Comparison of ENCODE assay signal across 8 cellular contexts in the genomic region with DNA sequence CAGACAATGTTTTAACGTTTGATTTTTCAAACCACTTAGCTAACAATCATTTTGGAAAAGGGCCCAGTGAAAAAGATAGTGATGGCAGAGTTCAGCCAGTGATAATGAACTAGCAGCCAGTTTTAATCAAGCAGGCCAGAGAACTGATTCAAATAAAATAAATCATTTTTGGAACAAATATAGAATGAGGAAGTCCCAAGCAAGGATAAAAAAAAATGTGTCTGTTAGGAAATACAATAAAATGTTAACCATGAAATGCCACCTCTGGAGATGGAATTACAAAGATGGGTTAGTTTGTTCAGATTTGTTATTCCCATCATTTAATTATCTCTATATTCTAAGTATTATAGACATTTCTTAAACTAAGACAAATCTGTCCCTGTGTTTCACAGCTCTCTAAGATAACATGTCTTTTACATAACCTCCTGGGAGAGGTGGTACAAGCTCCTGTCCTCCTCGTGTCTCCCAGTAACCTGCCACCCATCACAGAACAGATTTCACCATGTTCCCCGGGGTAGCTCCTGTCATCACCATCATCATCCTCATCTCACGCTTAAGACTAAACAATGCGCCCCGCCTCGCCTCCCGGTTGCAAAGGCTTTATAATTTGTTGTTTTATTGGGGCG. TPM values are rescaled to one million over a fixed set of nuclear protein-coding genes. Genes with fewer than 3 reads are reported as not detected.
DNase-seq lines count a peak whose midpoint lies in the region; ATAC-seq and TF ChIP-seq lines count a peak whose summit lies in the region.

No MANE protein-coding gene starts in this region.

- peaks cover 0 to 10% (median 5%) of the 10 kb centered on the region in 5 donors for H3K36me3 Mint-ChIP-seq in naive thymus-derived CD4-positive, alpha-beta T cell

- H2AFZ ChIP-seq in PC-9, result peak overlapping the region; percentile 100

- H3K9me3 ChIP-seq in PC-9 (ENCODE audit: insufficient read depth, low read depth), result no peaks in the 10 kb centered on the region
- H3K9me3 ChIP-seq in ectodermal cell (ENCODE audit: control insufficient read depth, low read length), result no peaks in the 10 kb centered on the region
- no peaks in the 10 kb centered on the region for H3K9me3 ChIP-seq in naive thymus-derived CD4-positive, alpha-beta T cell (ENCODE audit: control insufficient read depth in 2 of 3, low read length in 3 of 3)

- peaks cover 46% of the 10 kb centered on the region for H3K79me2 ChIP-seq in PC-9 (ENCODE audit: low read depth)

- CTCF ChIA-PET in PC-9 (lab: Charles Lee), result interaction anchor here (0.6 to 1.3 kb wide), 2 partner anchors 113 to 282 kb away, joined by 7 to 10 read pairs; no protein-coding TSS in a partner anchor
- CTCF ChIA-PET in naive thymus-derived CD4-positive, alpha-beta T cell (lab: Charles Lee), result interaction anchor here (0.9 to 2.2 kb wide), 4 partner anchors 26 to 57 kb away, joined by 3 to 13 read pairs (median 4); no protein-coding TSS in a partner anchor

- peaks cover 50 to 70% (median 61%) of the 10 kb centered on the region in 7 donors for H3K4me1 Mint-ChIP-seq in naive thymus-derived CD4-positive, alpha-beta T cell

- H4K20me1 ChIP-seq in PC-9 (ENCODE audit: insufficient read depth), result peaks cover 5% of the 10 kb centered on the region; the same call in 1 of the 2 replicates

- peak overlapping the region; percentile 88 for H3K4me3 ChIP-seq in AG09309 (ENCODE audit: control insufficient read depth, low read depth, low read length)
- H3K4me3 ChIP-seq in PC-9, result peak overlapping the region; percentile 90
- peak overlapping the region; percentile 65 for H3K4me3 ChIP-seq in ectodermal cell (ENCODE audit: insufficient read depth, low read depth, low read length)
- peak overlapping the region; percentile 68 for H3K4me3 ChIP-seq in naive thymus-derived CD4-positive, alpha-beta T cell (ENCODE audit: low read length)

- peak overlapping the region; percentile 90 to 98 (median 95) for H3K27ac Mint-ChIP-seq in naive thymus-derived CD4-positive, alpha-beta T cell

- H3K9me2 ChIP-seq in PC-9 (ENCODE audit: insufficient read depth), result no peaks in the 10 kb centered on the region

- H3K27ac ChIP-seq in PC-9 (no peak overlapping the region), ectodermal cell (ENCODE audit: insufficient read depth, low read depth, low read length, poor library complexity, severe bottlenecking) (no peak overlapping the region)
- peak overlapping the region; percentile 99 for H3K27ac ChIP-seq in naive thymus-derived CD4-positive, alpha-beta T cell (ENCODE audit: low read depth, low read length)

- peak overlapping the region; percentile 85 for H3K4me2 ChIP-seq in PC-9

- POLR2A ChIA-PET in PC-9 (lab: Charles Lee; ENCODE audit: unreplicated experiment), result interaction anchor here (0.5 to 0.6 kb wide), 3 partner anchors 12 to 260 kb away, joined by 3 to 12 read pairs (median 4); no protein-coding TSS in a partner anchor
- POLR2A ChIA-PET in naive thymus-derived CD4-positive, alpha-beta T cell (lab: Charles Lee), result interaction anchor here (0.6 to 2.0 kb wide), 18 partner anchors 10 to 223 kb away, joined by 3 to 12 read pairs (median 4); no protein-coding TSS in a partner anchor

- H3K36me3 ChIP-seq in PC-9 (ENCODE audit: low read depth) (no peaks in the 10 kb centered on the region), ectodermal cell (ENCODE audit: control insufficient read depth, insufficient read depth, low read length) (no peaks in the 10 kb centered on the region)
- H3K36me3 ChIP-seq in naive thymus-derived CD4-positive, alpha-beta T cell (ENCODE audit: control insufficient read depth in 2 of 3, insufficient read depth in 3 of 3, low read length in 3 of 3), result peaks cover 0 to 8% (median 0%) of the 10 kb centered on the region in 3 experiments

- intact Hi-C loops in PC-9 (cut with micrococcal nuclease; ENCODE audit: unreplicated experiment), result loop anchor here (1.0 kb wide), 1 partner anchor 59 kb away; no protein-coding TSS in a partner anchor
- intact Hi-C loops in naive thymus-derived CD4-positive, alpha-beta T cell (cut with micrococcal nuclease), result loop anchor here (1.0 to 10.0 kb wide), 10 partner anchors 14 to 328 kb away; a partner anchor contains a TSS

- H3K27me3 ChIP-seq in PC-9 (ENCODE audit: insufficient read depth, low read depth) (no peaks in the 10 kb centered on the region), ectodermal cell (ENCODE audit: control insufficient read depth, insufficient read depth, low read length, poor library complexity, severe bottlenecking) (peaks cover 6% of the 10 kb centered on the region)
- no peaks in the 10 kb centered on the region for H3K27me3 ChIP-seq in naive thymus-derived CD4-positive, alpha-beta T cell (ENCODE audit: control insufficient read depth in 2 of 2, insufficient read depth in 2 of 2, low read length in 2 of 2)

- WGBS in ectodermal cell, 2 experiments, result 5 to 8% methylated on average over 8 to 9 of the region's 9 CpGs

- TF ChIP-seq CTCF in AG09309 (IDR thresholded peaks at IDR 0.05; ENCODE audit: control insufficient read depth, insufficient read depth, low read depth, low read length, missing control alignments) (no peak), PC-9 (conservative IDR thresholded peaks at IDR 0.05) (no peak)

- H3K4me1 ChIP-seq in PC-9 (replicated peaks; ENCODE audit: insufficient read depth) (peaks cover 16% of the 10 kb centered on the region), ectodermal cell (ENCODE audit: control insufficient read depth, insufficient read depth, low read length) (peaks cover 6% of the 10 kb centered on the region)
- H3K4me1 ChIP-seq in naive thymus-derived CD4-positive, alpha-beta T cell (ENCODE audit: control insufficient read depth in 2 of 2, insufficient read depth in 2 of 2, low read length in 2 of 2), result peaks cover 30 to 32% of the 10 kb centered on the region in 2 donors

- H3K27me3 Mint-ChIP-seq in naive thymus-derived CD4-positive, alpha-beta T cell, result peaks cover 0 to 5% (median 0%) of the 10 kb centered on the region in 5 donors

- DNase-seq in AG09309 (ENCODE audit: low read depth), result no peak
- peak in 1 of 2 experiments; percentile 6 for DNase-seq in PC-9
- DNase-seq in naive thymus-derived CD4-positive, alpha-beta T cell, result peak in 4 of 9 donors; percentile 11 to 41 (median 13)
- DNase-seq in RPMI8226, result no peak
- DNase-seq in NCI-H510A treated with DMSO at 0.1 percent for 48 hours (lab: John Stamatoyannopoulos, UW), result no peak
- DNase-seq in SHP77 (lab: John Stamatoyannopoulos, UW), result no peak

- H3K4me3 Mint-ChIP-seq in naive thymus-derived CD4-positive, alpha-beta T cell, result peak overlapping the region; percentile 86 to 98 (median 94)

- no peaks in the 10 kb centered on the region for H3K9me3 Mint-ChIP-seq in naive thymus-derived CD4-positive, alpha-beta T cell

- no peaks in the 10 kb centered on the region for H3F3A ChIP-seq in PC-9 (ENCODE audit: insufficient read depth, low read depth)

- BruUV-seq in PC-9 (replicated peaks; lab: Mats Ljungman, UMichigan), result TSS peak; percentile 34

- ATAC-seq in GM21381 (IDR thresholded peaks at IDR 0.05; ENCODE audit: unreplicated experiment), result peak; percentile 8
- ATAC-seq in naive thymus-derived CD4-positive, alpha-beta T cell, result no peak

RNA-seq across cellular contexts. Expression of a gene that starts 1.0 kb away (rescaled TPM):
- 46.6 and 47.0 TPM in 2 replicates for total RNA-seq in PC-9 (2021)
- polyA plus RNA-seq in ectodermal cell (2013, experiment 1 of 4), result 25.3 TPM
- 31.3 TPM for polyA plus RNA-seq in ectodermal cell (2013, experiment 2 of 4)
- polyA plus RNA-seq in ectodermal cell (2013, experiment 3 of 4), result 22.5 TPM
- polyA plus RNA-seq in ectodermal cell (2013, experiment 4 of 4), result 36.8 TPM
- 100 to 1,000 TPM; 121 to 244 (median 172) TPM for total RNA-seq in naive thymus-derived CD4-positive, alpha-beta T cell
- 10 to 100 TPM; 37.8 to 45.7 TPM for polyA plus RNA-seq in naive thymus-derived CD4-positive, alpha-beta T cell
